ENCODE assay signal across 1 cellular context in genomic region chr11:68038226-68038717, GRCh38.
A peak's percentile ranks its signal among the peaks of the same experiment; 100 is the strongest.
TF ChIP-seq lines count a peak whose summit lies in the region.

No MANE protein-coding gene starts in this region.

TF ChIP-seq in HepG2, 621 proteins besides CTCF, POLR2A, EP300 and RAD21 (continued from another document and continues in another):
- TF ChIP-seq ZBTB39 (CRISPR knock-in tag; IDR thresholded peaks at IDR 0.05) (peak; percentile 67; the same call in 1 of the 2 replicates), ZNF260 (CRISPR knock-in tag; IDR thresholded peaks at IDR 0.05; ENCODE audit: borderline replicate concordance, low read depth) (no peak), ZNF33B (CRISPR knock-in tag; IDR thresholded peaks at IDR 0.05) (no peak), HNF1A (IDR thresholded peaks at IDR 0.05; ENCODE audit: low read depth) (peak; percentile 27; the same call in 1 of the 2 replicates), HNF1A (CRISPR knock-in tag; IDR thresholded peaks at IDR 0.05; ENCODE audit: borderline replicate concordance) (peak; percentile 83; the same call in 1 of the 2 replicates), ZNF274 (CRISPR knock-in tag; IDR thresholded peaks at IDR 0.05) (peak; percentile 55; the same call in 1 of the 2 replicates), SAFB2 (CRISPR knock-in tag; IDR thresholded peaks at IDR 0.05; ENCODE audit: borderline replicate concordance, low read depth) (0 out of 2 replicates have a peak, but pooled peaks have one; percentile 21), RXRA (CRISPR knock-in tag; IDR thresholded peaks at IDR 0.05) (peak; percentile 100), ZNF337 (CRISPR knock-in tag; IDR thresholded peaks at IDR 0.05; ENCODE audit: borderline replicate concordance, low read depth) (no peak; the same call in 1 of the 2 replicates), ZNF75D (CRISPR knock-in tag; IDR thresholded peaks at IDR 0.05; ENCODE audit: borderline replicate concordance) (no peak), KAT7 (CRISPR knock-in tag; IDR thresholded peaks at IDR 0.05; ENCODE audit: borderline replicate concordance) (no peak), ZNF549 (CRISPR knock-in tag; IDR thresholded peaks at IDR 0.05) (no peak), ELF3 (CRISPR knock-in tag; IDR thresholded peaks at IDR 0.05) (peak; percentile 79), KDM4B (CRISPR knock-in tag; IDR thresholded peaks at IDR 0.05) (peak; percentile 94; the same call in 1 of the 2 replicates), ZNF562 (CRISPR knock-in tag; IDR thresholded peaks at IDR 0.05; ENCODE audit: borderline replicate concordance) (no peak), MLLT10 (CRISPR knock-in tag; IDR thresholded peaks at IDR 0.05) (no peak), RORA (CRISPR knock-in tag; IDR thresholded peaks at IDR 0.05) (no peak), ZNF207 (IDR thresholded peaks at IDR 0.05; ENCODE audit: borderline replicate concordance) (no peak), ZC3H13 (CRISPR knock-in tag; IDR thresholded peaks at IDR 0.05) (peak; percentile 95), ZNF256 (CRISPR knock-in tag; conservative IDR thresholded peaks at IDR 0.05) (0 out of 2 replicates have a peak, but pooled peaks have one; percentile 42), ZIK1 (CRISPR knock-in tag; IDR thresholded peaks at IDR 0.05; ENCODE audit: borderline replicate concordance, low read depth) (peak; percentile 44; the same call in 1 of the 2 replicates), ZNF784 (CRISPR knock-in tag; IDR thresholded peaks at IDR 0.05; ENCODE audit: borderline replicate concordance) (no peak; the same call in 1 of the 2 replicates), NFE2L1 (CRISPR knock-in tag; IDR thresholded peaks at IDR 0.05; ENCODE audit: borderline replicate concordance) (no peak; the same call in 1 of the 2 replicates), ZNF704 (CRISPR knock-in tag; IDR thresholded peaks at IDR 0.05; ENCODE audit: borderline replicate concordance) (0 out of 2 replicates have a peak, but pooled peaks have one; percentile 55), ZNF432 (CRISPR knock-in tag; IDR thresholded peaks at IDR 0.05; ENCODE audit: borderline replicate concordance) (no peak), ZBTB25 (CRISPR knock-in tag; IDR thresholded peaks at IDR 0.05) (peak; percentile 73; the same call in 1 of the 2 replicates), SALL2 (CRISPR knock-in tag; IDR thresholded peaks at IDR 0.05) (peak; percentile 73), ZBTB33 (CRISPR knock-in tag; IDR thresholded peaks at IDR 0.05) (peak; percentile 60; the same call in 1 of the 2 replicates), ZC3H4 (CRISPR knock-in tag; IDR thresholded peaks at IDR 0.05; ENCODE audit: borderline replicate concordance) (peak; percentile 27; the same call in 1 of the 2 replicates), ARNT (IDR thresholded peaks at IDR 0.05) (no peak), ZSCAN20 (CRISPR knock-in tag; IDR thresholded peaks at IDR 0.05; ENCODE audit: borderline replicate concordance) (no peak; the same call in 1 of the 2 replicates), MAZ (IDR thresholded peaks at IDR 0.05; ENCODE audit: borderline replicate concordance, low read depth, low read length) (peak; percentile 86), MAZ (CRISPR knock-in tag; IDR thresholded peaks at IDR 0.05; ENCODE audit: low read depth) (peak; percentile 57; the same call in 1 of the 2 replicates), ZNF276 (CRISPR knock-in tag; IDR thresholded peaks at IDR 0.05; ENCODE audit: low read depth) (peak; percentile 49; the same call in 1 of the 2 replicates), SCMH1 (CRISPR knock-in tag; IDR thresholded peaks at IDR 0.05; ENCODE audit: borderline replicate concordance) (no peak), TBP (CRISPR knock-in tag; IDR thresholded peaks at IDR 0.05) (no peak; the same call in 1 of the 2 replicates), ZNF557 (CRISPR knock-in tag; IDR thresholded peaks at IDR 0.05) (0 out of 2 replicates have a peak, but pooled peaks have one; percentile 61), CSRNP2 (CRISPR knock-in tag; conservative IDR thresholded peaks at IDR 0.05; ENCODE audit: low read depth) (0 out of 2 replicates have a peak, but pooled peaks have one; percentile 32), ZFP90 (CRISPR knock-in tag; IDR thresholded peaks at IDR 0.05; ENCODE audit: borderline replicate concordance) (peak; percentile 77), ZNF761 (CRISPR knock-in tag; conservative IDR thresholded peaks at IDR 0.05) (peak; percentile 68; the same call in 1 of the 2 replicates), NR0B2 (CRISPR knock-in tag; IDR thresholded peaks at IDR 0.05) (peak; percentile 46; the same call in 1 of the 2 replicates)
